Comparison of ENCODE assay signal across 8 cellular contexts in genomic region chr6:10838794-10839333, GRCh38. TPM values are rescaled to one million over a fixed set of nuclear protein-coding genes. Genes with fewer than 3 reads are reported as not detected.
A peak's percentile ranks its signal among the peaks of the same experiment; 100 is the strongest.
DNase-seq lines count a peak whose midpoint lies in the region; ATAC-seq and TF ChIP-seq lines count a peak whose summit lies in the region.

No MANE protein-coding gene starts in this region.

- DNase-seq in DND-41 (no peak), C1 segment of cervical spinal cord (lab: John Stamatoyannopoulos, UW) (no peak), SK-N-DZ (ENCODE audit: low spot score) (no peak)
- DNase-seq in activated T-cell treated with anti-CD3 and anti-CD28 coated beads, Interleukin-2, amount 50 U/mL, for 24 hours, result peak; percentile 45

- H3K36me3 ChIP-seq in DND-41 (ENCODE audit: insufficient read depth, low read length) (no peaks in the 10 kb centered on the region), iPS-20b (ENCODE audit: insufficient read depth, low read depth, low read length) (no peaks in the 10 kb centered on the region)

- no peak overlapping the region for H3K9ac ChIP-seq in DND-41 (ENCODE audit: low read depth, low read length)
- peak overlapping the region; percentile 81; the same call in 1 of the 2 replicates for H3K9ac ChIP-seq in iPS-20b (ENCODE audit: low read depth, low read length)

- H3K9me3 ChIP-seq in DND-41 (ENCODE audit: insufficient read depth, low read length, severe bottlenecking) (no peaks in the 10 kb centered on the region), iPS-20b (ENCODE audit: insufficient read depth, low read depth, low read length) (no peaks in the 10 kb centered on the region)

- H3K4me1 Mint-ChIP-seq in activated T-cell treated with anti-CD3 and anti-CD28 coated beads, Interleukin-2, amount 50 U/mL, for 24 hours (ENCODE audit: low read depth), result peaks cover 27% of the 10 kb centered on the region
- peaks cover 28% of the 10 kb centered on the region for H3K4me1 Mint-ChIP-seq in stimulated activated memory B cell treated with anti-CD40 and anti-IgM and Interleukin-4, amounts not matched to agents 10 μg/mL and 1 μg/mL and 100 μg/mL, for 72 hours

- H3K27me3 ChIP-seq in DND-41 (ENCODE audit: insufficient read depth, low read length, poor library complexity) (no peaks in the 10 kb centered on the region), iPS-20b (ENCODE audit: insufficient read depth, low read length) (peaks cover 23% of the 10 kb centered on the region)

- no peak for TF ChIP-seq CTCF in DND-41 (IDR thresholded peaks at IDR 0.05; ENCODE audit: borderline replicate concordance, extremely low read depth, low read length, poor library complexity, severe bottlenecking)

- H2AFZ ChIP-seq in DND-41 (ENCODE audit: low read depth, low read length), result peak overlapping the region; percentile 56; the same call in 1 of the 2 replicates

- H3K27ac ChIP-seq in DND-41 (ENCODE audit: low read length), result no peak overlapping the region
- H3K27ac ChIP-seq in iPS-20b (ENCODE audit: low read length), result no peak overlapping the region

- peaks cover 10% of the 10 kb centered on the region for H3K4me1 ChIP-seq in DND-41 (ENCODE audit: insufficient read depth, low read length)
- H3K4me1 ChIP-seq in iPS-20b (ENCODE audit: insufficient read depth, low read length), result peaks cover 5% of the 10 kb centered on the region; the same call in 1 of the 2 replicates

- no peaks in the 10 kb centered on the region for H4K20me1 ChIP-seq in DND-41 (ENCODE audit: insufficient read depth, low read length)

- H3K9me3 Mint-ChIP-seq in activated T-cell treated with anti-CD3 and anti-CD28 coated beads, Interleukin-2, amount 50 U/mL, for 24 hours, result peaks cover 6% of the 10 kb centered on the region
- H3K9me3 Mint-ChIP-seq in stimulated activated memory B cell treated with anti-CD40 and anti-IgM and Interleukin-4, amounts not matched to agents 10 μg/mL and 1 μg/mL and 100 μg/mL, for 72 hours, result peaks cover 4% of the 10 kb centered on the region

- peaks cover 76% of the 10 kb centered on the region for H3K27me3 Mint-ChIP-seq in activated T-cell treated with anti-CD3 and anti-CD28 coated beads, Interleukin-2, amount 50 U/mL, for 24 hours
- H3K27me3 Mint-ChIP-seq in stimulated activated memory B cell treated with anti-CD40 and anti-IgM and Interleukin-4, amounts not matched to agents 10 μg/mL and 1 μg/mL and 100 μg/mL, for 72 hours, result peaks cover 62% of the 10 kb centered on the region

- peak overlapping the region; percentile 98 for H3K27ac Mint-ChIP-seq in activated T-cell treated with anti-CD3 and anti-CD28 coated beads, Interleukin-2, amount 50 U/mL, for 24 hours
- H3K27ac Mint-ChIP-seq in stimulated activated memory B cell treated with anti-CD40 and anti-IgM and Interleukin-4, amounts not matched to agents 10 μg/mL and 1 μg/mL and 100 μg/mL, for 72 hours, result peak overlapping the region; percentile 90

- peak overlapping the region; percentile 75 for H3K4me3 Mint-ChIP-seq in activated T-cell treated with anti-CD3 and anti-CD28 coated beads, Interleukin-2, amount 50 U/mL, for 24 hours
- peak overlapping the region; percentile 80 for H3K4me3 Mint-ChIP-seq in stimulated activated memory B cell treated with anti-CD40 and anti-IgM and Interleukin-4, amounts not matched to agents 10 μg/mL and 1 μg/mL and 100 μg/mL, for 72 hours

- peak overlapping the region; percentile 55; the same call in 1 of the 2 replicates for H3K4me2 ChIP-seq in DND-41 (ENCODE audit: insufficient read depth, low read length)

- H3K36me3 Mint-ChIP-seq in activated T-cell treated with anti-CD3 and anti-CD28 coated beads, Interleukin-2, amount 50 U/mL, for 24 hours (ENCODE audit: low read depth), result no peaks in the 10 kb centered on the region
- H3K36me3 Mint-ChIP-seq in stimulated activated memory B cell treated with anti-CD40 and anti-IgM and Interleukin-4, amounts not matched to agents 10 μg/mL and 1 μg/mL and 100 μg/mL, for 72 hours, result no peaks in the 10 kb centered on the region

- ATAC-seq in DND-41 (ENCODE audit: insufficient read depth, low read depth) (no peak; the same call in 2 of the 3 replicates), GM19463 (IDR thresholded peaks at IDR 0.05; ENCODE audit: unreplicated experiment) (peak; percentile 60), HG03460 (IDR thresholded peaks at IDR 0.05; ENCODE audit: unreplicated experiment) (peak; percentile 64)
- ATAC-seq in stimulated activated memory B cell treated with anti-CD40 and anti-IgM and Interleukin-4, amounts not matched to agents 10 μg/mL and 1 μg/mL and 100 μg/mL, for 72 hours, result peak; percentile 86

- peak overlapping the region in 1 of 2 experiments; percentile 40; a peak in 2 of 4 replicates for H3K4me3 ChIP-seq in DND-41 (ENCODE audit: low read depth in 1 of 2, low read length in 2 of 2)
- H3K4me3 ChIP-seq in iPS-20b (ENCODE audit: low read length), result peak overlapping the region; percentile 95

- H3K79me2 ChIP-seq in DND-41 (ENCODE audit: insufficient read depth, low read length), result no peaks in the 10 kb centered on the region

RNA-seq across cellular contexts. Expression of gene MAK, which starts 0.5 kb away (rescaled TPM):
- polyA plus RNA-seq in SK-N-DZ (2014; cell fraction: cytosol; rRNA removed), result 0.22 TPM in 1 of 2 replicates, not detected in the other
- polyA plus RNA-seq in SK-N-DZ (2014; cell fraction: nucleus; rRNA removed), result 0.08 and 0.29 TPM in 2 replicates

RNA-seq across cellular contexts. Expression of gene GCM2, which starts 43.0 kb away (rescaled TPM):
- polyA plus RNA-seq in SK-N-DZ (2014; cell fraction: cytosol; rRNA removed), result not detected in 2 replicates
- not detected in 2 replicates for polyA plus RNA-seq in SK-N-DZ (2014; cell fraction: nucleus; rRNA removed)

RNA-seq across cellular contexts. Expression of gene SYCP2L, which starts 48.0 kb away (rescaled TPM):
- 0.36 and 0.88 TPM in 2 replicates for polyA plus RNA-seq in SK-N-DZ (2014; cell fraction: cytosol; rRNA removed)
- polyA plus RNA-seq in SK-N-DZ (2014; cell fraction: nucleus; rRNA removed), result 7.3 and 8.4 TPM in 2 replicates
